In the genomic region with DNA sequence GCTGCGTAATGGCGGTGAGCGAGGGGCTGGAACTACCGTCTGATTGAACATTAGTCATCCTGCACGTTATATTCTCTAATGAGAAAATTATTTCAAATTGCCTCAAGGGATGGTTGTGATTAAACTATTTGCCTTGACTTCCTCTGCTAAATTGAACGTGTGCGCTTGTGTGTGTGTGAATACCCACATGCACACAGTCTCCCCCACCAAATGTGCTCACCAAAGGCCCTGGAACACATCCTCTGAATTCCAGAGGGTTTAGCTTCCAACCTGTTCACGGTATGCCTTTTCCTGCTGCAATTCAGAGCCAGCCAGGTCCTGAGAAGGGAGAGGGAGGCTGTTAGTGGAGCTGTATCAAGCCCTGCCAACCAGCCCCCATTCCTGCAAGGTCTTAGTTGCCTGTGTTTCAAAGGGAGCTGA, we compare ENCODE assay signal across 20 cellular contexts.
DNase-seq lines count a peak whose midpoint lies in the region; TF ChIP-seq lines count a peak whose summit lies in the region.
"Had no signal": no experiment of that assay in that cellular context is flagged by ENCODE, and none has a peak within 500 bp of the region (broad histone marks: within the 10 kb centered on the region; RNA-seq: fewer than 3 reads in every experiment).

No MANE protein-coding gene starts in this region.

- no peaks in the 10 kb centered on the region for H3K36me3 ChIP-seq in mammary epithelial cell (ENCODE audit: insufficient read depth, low read length)
- H3K36me3 ChIP-seq in breast epithelium, result no peaks in the 10 kb centered on the region
- H3K36me3 ChIP-seq in SK-N-MC (ENCODE audit: insufficient read depth, low read length), result no peaks in the 10 kb centered on the region
- H3K36me3 ChIP-seq: heart left ventricle, upper lobe of right lung had no signal

- no peaks in the 10 kb centered on the region for H3K79me2 ChIP-seq in mammary epithelial cell (ENCODE audit: insufficient read depth, low read length)

- TF ChIP-seq POLR2A in breast epithelium (IDR thresholded peaks at IDR 0.05), result no peak

- H3K4me1 ChIP-seq in mammary epithelial cell (ENCODE audit: insufficient read depth, low read length) (peaks cover 30% of the 10 kb centered on the region), breast epithelium (peaks cover 0 to 3% of the 10 kb centered on the region in 2 donors)
- H3K4me1 ChIP-seq: upper lobe of right lung had no signal

- no peaks in the 10 kb centered on the region for H3K27me3 ChIP-seq in mammary epithelial cell (ENCODE audit: insufficient read depth, low read length)
- no peaks in the 10 kb centered on the region for H3K27me3 ChIP-seq in breast epithelium
- H3K27me3 ChIP-seq: upper lobe of right lung had no signal

- BruUV-seq in mammary epithelial cell (replicated peaks; lab: Mats Ljungman, UMichigan), result no TSS peak

- H3K9ac ChIP-seq in mammary epithelial cell (ENCODE audit: insufficient read depth, low read length) (no peak overlapping the region), SK-N-MC (ENCODE audit: insufficient read length) (no peak overlapping the region)

- 39% methylated on average over 8 of the region's 8 CpGs for WGBS in mammary epithelial cell (ENCODE audit: low coverage, missing lambda C conversion rate)

- intact Hi-C loops in mammary epithelial cell (cut with micrococcal nuclease) (no loop called here), breast epithelium (cut with DNase I; ENCODE audit: low total_unique reads) (no loop called here)

- no peaks in the 10 kb centered on the region for H4K20me1 ChIP-seq in mammary epithelial cell (ENCODE audit: insufficient read depth, low read length)

- no peaks in the 10 kb centered on the region for H3K9me3 ChIP-seq in mammary epithelial cell (replicated peaks; ENCODE audit: insufficient read depth, low read length)
- no peaks in the 10 kb centered on the region for H3K9me3 ChIP-seq in breast epithelium
- H3K9me3 ChIP-seq in SK-N-MC (ENCODE audit: low read depth, low read length), result no peaks in the 10 kb centered on the region
- H3K9me3 ChIP-seq: heart left ventricle, upper lobe of right lung had no signal

- no peak for TF ChIP-seq CTCF in mammary epithelial cell (conservative IDR thresholded peaks at IDR 0.05 in 1 of 2, IDR thresholded peaks at IDR 0.05 in 1 of 2; ENCODE audit: extremely low read depth in 1 of 2, insufficient read depth in 1 of 2, low read depth in 1 of 2, low read length in 2 of 2)
- no peak for TF ChIP-seq CTCF in breast epithelium (IDR thresholded peaks at IDR 0.05)
- no peak for TF ChIP-seq CTCF in epithelial cell of esophagus (IDR thresholded peaks at IDR 0.05; ENCODE audit: insufficient read depth, low read depth, low read length, missing control alignments)

- H3K27ac ChIP-seq in mammary epithelial cell (ENCODE audit: insufficient read depth, low read depth, low read length), result no peak overlapping the region
- H3K27ac ChIP-seq in breast epithelium, result no peak overlapping the region
- no peak overlapping the region for H3K27ac ChIP-seq in SK-N-MC
- H3K27ac ChIP-seq: heart left ventricle, upper lobe of right lung had no signal

- dilution Hi-C loops in mammary epithelial cell (cut with HindIII; ENCODE audit: low sequenced_read_pairs), result no loop called here

- DNase-seq in mammary epithelial cell (peak; percentile 22), breast epithelium (ENCODE audit: low spot score in 2 of 2) (no peak), SK-N-MC (ENCODE audit: low read depth, low spot score) (peak; percentile 2), epithelial cell of esophagus (ENCODE audit: low read depth) (peak; percentile 82), SK-N-DZ (ENCODE audit: low spot score) (no peak), T-helper 9 cell (no peak)
- DNase-seq in stimulated activated CD4-positive, alpha-beta T cell treated with anti-CD3 and anti-CD28 coated beads, Interleukin-4, amount 100 ng/mL, for 1 hour, result no peak
- DNase-seq in effector CD8-positive, alpha-beta T cell (lab: John Stamatoyannopoulos, UW), result no peak
- DNase-seq: 8988T; activated CD4-positive, alpha-beta T cell treated with anti-CD3 and anti-CD28 coated beads for 1 hour; heart left ventricle; naive thymus-derived CD4-positive, alpha-beta T cell; NCI-H1105 treated with DMSO at 0.1 percent for 48 hours; NCI-H2029; NCI-H345; OCI-M1; Right ventricle myocardium superior; upper lobe of right lung had no signal

- no peak overlapping the region for H3K4me3 ChIP-seq in mammary epithelial cell (replicated peaks in 1 of 3; ENCODE audit: insufficient read depth in 1 of 3, low read depth in 2 of 3, low read length in 3 of 3)
- no peak overlapping the region for H3K4me3 ChIP-seq in breast epithelium
- no peak overlapping the region for H3K4me3 ChIP-seq in SK-N-MC
- no peak overlapping the region for H3K4me3 ChIP-seq in epithelial cell of esophagus (ENCODE audit: low read length)
- H3K4me3 ChIP-seq: GM12878, heart left ventricle, skin epidermis, upper lobe of right lung had no signal

- CTCF ChIA-PET in mammary epithelial cell (lab: Charles Lee; ENCODE audit: low non-redundant PET), result no interaction called here

- in situ Hi-C loops in mammary epithelial cell (cut with MboI; ENCODE audit: low sequenced_read_pairs in 2 of 2), result no loop called here

- H2AFZ ChIP-seq in mammary epithelial cell (ENCODE audit: low read depth, low read length), result peak overlapping the region; percentile 72

- no peak overlapping the region for H3K4me2 ChIP-seq in mammary epithelial cell (ENCODE audit: insufficient read depth, low read depth, low read length)

Comparison
In these comparisons a context has a peak if more than half of its experiments do, and no peak if none do; other contexts are left out.
1. DNase-seq: peak in mammary epithelial cell (single experiment), SK-N-MC (single experiment) and epithelial cell of esophagus (single experiment); none in breast epithelium (0 of 2), stimulated activated CD4-positive, alpha-beta T cell treated with anti-CD3 and anti-CD28 coated beads, Interleukin-4, amount 100 ng/mL, for 1 hour (single experiment), SK-N-DZ (single experiment), effector CD8-positive, alpha-beta T cell (single experiment) and T-helper 9 cell (single experiment).